Comparison of ENCODE assay signal across 14 cellular contexts in genomic region chr18:22194151-22194598, GRCh38. TPM values are rescaled to one million over a fixed set of nuclear protein-coding genes. Genes with fewer than 3 reads are reported as not detected.
DNase-seq lines count a peak whose midpoint lies in the region; ATAC-seq and TF ChIP-seq lines count a peak whose summit lies in the region.
"Had no signal": no experiment of that assay in that cellular context is flagged by ENCODE, and none has a peak within 500 bp of the region (broad histone marks: within the 10 kb centered on the region; RNA-seq: fewer than 3 reads in every experiment).

No MANE protein-coding gene starts in this region.

- WGBS in adrenal gland, 4 donors = 37 to 45% (median 41%) methylated on average over 7 of the region's 7 CpGs

- no peak for ATAC-seq in HG02885 (IDR thresholded peaks at IDR 0.05; ENCODE audit: poor library complexity, unreplicated experiment)
- no peak for ATAC-seq in activated CD4-positive, alpha-beta T cell treated with anti-CD3 and anti-CD28 coated beads for 36 hours

- no peak overlapping the region for H3K4me3 ChIP-seq in Caco-2 (ENCODE audit: low read depth, low read length)
- H3K4me3 ChIP-seq in adrenal gland = peak overlapping the region in 1 of 4 donors; percentile 21
- H3K4me3 ChIP-seq in left ventricle myocardium inferior = peak overlapping the region; percentile 49

- H3K27me3 ChIP-seq in Caco-2 (replicated peaks; ENCODE audit: control insufficient read depth, insufficient read depth, low read length) = no peaks in the 10 kb centered on the region
- no peaks in the 10 kb centered on the region for H3K27me3 ChIP-seq in adrenal gland
- H3K27me3 ChIP-seq in left ventricle myocardium inferior (ENCODE audit: low read depth) = no peaks in the 10 kb centered on the region

- POLR2A ChIA-PET in Caco-2 (lab: Charles Lee) = interaction anchor here (0.9 to 1.0 kb wide), 3 partner anchors 20 to 272 kb away, joined by 3 read pairs; no protein-coding TSS in a partner anchor
- POLR2A ChIA-PET in activated CD4-positive, alpha-beta T cell treated with anti-CD3 and anti-CD28 coated beads for 36 hours (lab: Charles Lee) = no interaction called here

- DNase-seq in Caco-2 (peak; percentile 90 to 91), adrenal gland (peak in 1 of 7 donors; percentile 22), left ventricle myocardium inferior (no peak), nephron progenitor cell (no peak), GM13977 (ENCODE audit: low spot score) (no peak)
- no peak for DNase-seq in activated CD4-positive, alpha-beta T cell treated with anti-CD3 and anti-CD28 coated beads for 36 hours
- no peak for DNase-seq in stimulated activated CD4-positive, alpha-beta T cell treated with anti-CD3 and anti-CD28 coated beads, Interleukin-4, amount 100 ng/mL, for 1 hour
- DNase-seq: activated CD4-positive, alpha-beta memory T cell treated with anti-CD3 and anti-CD28 coated beads, Interleukin-2, amount 10 ng/mL, durations not matched to agents 7 days and 5 days; DMS153; effector CD4-positive, alpha-beta T cell; SW 1271 had no signal

- TF ChIP-seq POLR2A in adrenal gland (IDR thresholded peaks at IDR 0.05) = no peak

- in situ Hi-C loops in GM13977 (cut with MboI; ENCODE audit: low pct_unique_long_range_greater_than_20kb, low sequenced_read_pairs, unreplicated experiment) = no loop called here

- BruUV-seq in Caco-2 (replicated peaks; lab: Mats Ljungman, UMichigan) = no TSS peak

- intact Hi-C loops in Caco-2 (cut with micrococcal nuclease; ENCODE audit: unreplicated experiment) = loop anchor here (5.0 kb wide), 1 partner anchor 368 kb away; no protein-coding TSS in a partner anchor
- intact Hi-C loops in adrenal gland (cut with DNase I) = no loop called here
- intact Hi-C loops in left ventricle myocardium inferior (cut with micrococcal nuclease) = no loop called here
- intact Hi-C loops in activated CD4-positive, alpha-beta T cell treated with anti-CD3 and anti-CD28 coated beads for 36 hours (cut with DNase I, micrococcal nuclease) = no loop called here

- H3K9me3 ChIP-seq in Caco-2 (no peaks in the 10 kb centered on the region), adrenal gland (replicated peaks in 1 of 3) (no peaks in the 10 kb centered on the region), left ventricle myocardium inferior (replicated peaks) (no peaks in the 10 kb centered on the region)
- H3K9me3 ChIP-seq: neutrophil had no signal

- H3K27ac Mint-ChIP-seq in Caco-2 (ENCODE audit: unreplicated experiment) (peak overlapping the region; percentile 86), nephron progenitor cell (peak overlapping the region; percentile 87)
- H3K27ac Mint-ChIP-seq in activated CD4-positive, alpha-beta T cell treated with anti-CD3 and anti-CD28 coated beads for 36 hours = no peak overlapping the region
- H3K27ac Mint-ChIP-seq: activated CD4-positive, alpha-beta memory T cell treated with anti-CD3 and anti-CD28 coated beads, Interleukin-2, amount 10 ng/mL, durations not matched to agents 7 days and 5 days; activated naive CD8-positive, alpha-beta T cell had no signal

- peaks cover 1% of the 10 kb centered on the region for H3K36me3 ChIP-seq in Caco-2 (ENCODE audit: control insufficient read depth, insufficient read depth, low read length)
- peaks cover 0 to 29% of the 10 kb centered on the region in 2 donors for H3K36me3 ChIP-seq in adrenal gland (replicated peaks in 1 of 2)
- peaks cover 6% of the 10 kb centered on the region for H3K36me3 ChIP-seq in left ventricle myocardium inferior
- H3K36me3 ChIP-seq: neutrophil had no signal

- H3K4me1 Mint-ChIP-seq in Caco-2 (ENCODE audit: low read depth, unreplicated experiment) (peaks cover 67% of the 10 kb centered on the region), nephron progenitor cell (peaks cover 74% of the 10 kb centered on the region)
- H3K4me1 Mint-ChIP-seq in activated CD4-positive, alpha-beta T cell treated with anti-CD3 and anti-CD28 coated beads for 36 hours = no peaks in the 10 kb centered on the region
- H3K4me1 Mint-ChIP-seq: activated CD4-positive, alpha-beta memory T cell treated with anti-CD3 and anti-CD28 coated beads, Interleukin-2, amount 10 ng/mL, durations not matched to agents 7 days and 5 days had no signal

- H3K27ac ChIP-seq in adrenal gland = peak overlapping the region in 4 of 5 donors; percentile 64 to 97 (median 81)
- peak overlapping the region; percentile 100 for H3K27ac ChIP-seq in left ventricle myocardium inferior (replicated peaks)
- H3K27ac ChIP-seq: neutrophil had no signal

- H3K9me3 Mint-ChIP-seq in Caco-2 (ENCODE audit: unreplicated experiment) (no peaks in the 10 kb centered on the region), nephron progenitor cell (no peaks in the 10 kb centered on the region)
- H3K9me3 Mint-ChIP-seq in activated CD4-positive, alpha-beta T cell treated with anti-CD3 and anti-CD28 coated beads for 36 hours (ENCODE audit: low read depth) = no peaks in the 10 kb centered on the region
- H3K9me3 Mint-ChIP-seq: activated CD4-positive, alpha-beta memory T cell treated with anti-CD3 and anti-CD28 coated beads, Interleukin-2, amount 10 ng/mL, durations not matched to agents 7 days and 5 days had no signal

- H3K4me1 ChIP-seq in Caco-2 (peaks cover 70% of the 10 kb centered on the region), adrenal gland (replicated peaks in 1 of 2) (peaks cover 80 to 97% of the 10 kb centered on the region in 2 donors), left ventricle myocardium inferior (peaks cover 100% of the 10 kb centered on the region)

- TF ChIP-seq CTCF in Caco-2 (IDR thresholded peaks at IDR 0.05; ENCODE audit: insufficient read depth in 1 of 2, low read depth in 1 of 2, low read length in 1 of 2, severe bottlenecking in 1 of 2, unreplicated experiment in 1 of 2) = no peak
- TF ChIP-seq CTCF in adrenal gland (IDR thresholded peaks at IDR 0.05) = no peak
- TF ChIP-seq CTCF in left ventricle myocardium inferior (IDR thresholded peaks at IDR 0.05; ENCODE audit: borderline replicate concordance) = no peak
- no peak for TF ChIP-seq CTCF in nephron progenitor cell (IDR thresholded peaks at IDR 0.05)
- TF ChIP-seq CTCF in GM13977 (IDR thresholded peaks at IDR 0.05; ENCODE audit: extremely low read depth, insufficient read depth, missing control alignments) = no peak

- H3K4me3 Mint-ChIP-seq in Caco-2 (ENCODE audit: unreplicated experiment) = peak overlapping the region; percentile 62
- no peak overlapping the region for H3K4me3 Mint-ChIP-seq in nephron progenitor cell
- H3K4me3 Mint-ChIP-seq in activated CD4-positive, alpha-beta T cell treated with anti-CD3 and anti-CD28 coated beads for 36 hours = no peak overlapping the region
- H3K4me3 Mint-ChIP-seq: activated CD4-positive, alpha-beta memory T cell treated with anti-CD3 and anti-CD28 coated beads, Interleukin-2, amount 10 ng/mL, durations not matched to agents 7 days and 5 days; activated naive CD8-positive, alpha-beta T cell had no signal

- CTCF ChIA-PET in Caco-2 (lab: Charles Lee) = interaction anchor here (0.6 to 1.3 kb wide), 8 partner anchors 22 to 369 kb away, joined by 3 to 12 read pairs (median 4); partner anchors contain the start of gene GATA6
- CTCF ChIA-PET in activated CD4-positive, alpha-beta T cell treated with anti-CD3 and anti-CD28 coated beads for 36 hours (lab: Charles Lee) = interaction anchor here (0.5 kb wide), 1 partner anchor 432 kb away, joined by 3 read pairs; no protein-coding TSS in a partner anchor

- peaks cover 99% of the 10 kb centered on the region for H3K36me3 Mint-ChIP-seq in Caco-2 (ENCODE audit: insufficient read depth, unreplicated experiment)
- no peaks in the 10 kb centered on the region for H3K36me3 Mint-ChIP-seq in nephron progenitor cell (ENCODE audit: low read depth)
- H3K36me3 Mint-ChIP-seq in activated CD4-positive, alpha-beta T cell treated with anti-CD3 and anti-CD28 coated beads for 36 hours (ENCODE audit: low read depth) = no peaks in the 10 kb centered on the region
- H3K36me3 Mint-ChIP-seq: activated naive CD8-positive, alpha-beta T cell had no signal

- H3K27me3 Mint-ChIP-seq in Caco-2 (ENCODE audit: insufficient read depth, unreplicated experiment) (no peaks in the 10 kb centered on the region), nephron progenitor cell (ENCODE audit: low read depth, poor library complexity) (peaks cover 6% of the 10 kb centered on the region)
- peaks cover 14% of the 10 kb centered on the region for H3K27me3 Mint-ChIP-seq in activated CD4-positive, alpha-beta T cell treated with anti-CD3 and anti-CD28 coated beads for 36 hours

RNA-seq across cellular contexts. Expression of gene GATA6, which starts 24.8 kb away (rescaled TPM):
- total RNA-seq in Caco-2 (2022) = 124 and 136 TPM in 2 replicates
- total RNA-seq in adrenal gland = 100 to 1,000 TPM; 118 to 222 (median 141) TPM
- polyA plus RNA-seq in adrenal gland = 10 to 100 TPM; 31.3 to 55.7 (median 48.2) TPM
- total RNA-seq in left ventricle myocardium inferior = 60.9 TPM
- total RNA-seq in activated CD4-positive, alpha-beta T cell treated with anti-CD3 and anti-CD28 coated beads for 36 hours = not detected
- total RNA-seq: activated CD4-positive, alpha-beta memory T cell treated with anti-CD3 and anti-CD28 coated beads, Interleukin-2, amount 10 ng/mL, durations not matched to agents 7 days and 5 days had no signal

Comparison
In these comparisons a context has a peak if more than half of its experiments do, and no peak if none do; other contexts are left out.
1. DNase-seq: peak in Caco-2 (2 of 2); none in left ventricle myocardium inferior (single experiment), nephron progenitor cell (single experiment), GM13977 (single experiment), activated CD4-positive, alpha-beta T cell treated with anti-CD3 and anti-CD28 coated beads for 36 hours (single experiment) and stimulated activated CD4-positive, alpha-beta T cell treated with anti-CD3 and anti-CD28 coated beads, Interleukin-4, amount 100 ng/mL, for 1 hour (single experiment).
2. RNA of gene GATA6, which starts 24.8 kb away (total RNA-seq): 118 to 222 TPM in adrenal gland, 124 to 136 TPM in Caco-2 and 60.9 TPM in left ventricle myocardium inferior (single experiment); not detected in activated CD4-positive, alpha-beta T cell treated with anti-CD3 and anti-CD28 coated beads for 36 hours; every median in the first group is over 10 times any median in the second.